44 cellular contexts compared by ENCODE assay signal in genomic region chr19:54525636-54526035, GRCh38. TPM values are rescaled to one million over a fixed set of nuclear protein-coding genes. Genes with fewer than 3 reads are reported as not detected.
"Had no signal": no experiment of that assay in that cellular context is flagged by ENCODE, and none has a peak within 500 bp of the region (broad histone marks: within the 10 kb centered on the region; RNA-seq: fewer than 3 reads in every experiment).

No MANE protein-coding gene starts in this region.

- H3K4me3 Mint-ChIP-seq: activated naive CD4-positive, alpha-beta T cell treated with anti-CD3 and anti-CD28 coated beads for 36 hours; activated naive CD4-positive, alpha-beta T cell treated with anti-CD3 and anti-CD28 coated beads, Interleukin-2, amount 10 ng/mL, durations not matched to agents 7 days and 5 days; activated naive CD4-positive, alpha-beta T cell treated with anti-CD3 and anti-CD28 coated beads, Interleukin-2, amount 50 U/mL, for 24 hours; activated naive CD8-positive, alpha-beta T cell; activated naive CD8-positive, alpha-beta T cell treated with anti-CD3 and anti-CD28 coated beads for 36 hours; activated naive CD8-positive, alpha-beta T cell treated with anti-CD3 and anti-CD28 coated beads, Interleukin-2, amount 10 ng/mL, durations not matched to agents 7 days and 5 days; activated naive CD8-positive, alpha-beta T cell treated with anti-CD3 and anti-CD28 coated beads, Interleukin-2, amount 50 U/mL, for 24 hours; activated T-cell treated with anti-CD3 and anti-CD28 coated beads, Interleukin-2, amount 50 U/mL, for 24 hours; activated T-cell treated with anti-CD3 and anti-CD28 coated beads, Interleukin-2, amount 50 U/mL, for 4 hours; activated T-cell treated with anti-CD3 and anti-CD28 coated beads, Interleukin-2, amount 50 U/mL, for 72 hours; activated T-helper 1 cell treated with anti-CD3 and anti-CD28 coated beads, Interleukin-12 subunit alpha, Interleukin-12 subunit beta, Interleukin-2, Interleukin-4 antibody, amounts not matched to agents 30 ng/mL and 10 ng/mL and 1 ng/mL, durations not matched to agents 14 hours and 24 hours and 36 hours; activated T-helper 17 cell treated with anti-CD3 and anti-CD28 coated beads, Interleukin-2, amount 50 U/mL, for 72 hours; brain; central memory CD8-positive, alpha-beta T cell had no signal

- FAIRE-seq: astrocyte had no signal

- H3K36me3 ChIP-seq: adrenal gland, ascending aorta, brain microvascular endothelial cell, breast epithelium, cardiac muscle cell had no signal

- H3K9me3 Mint-ChIP-seq: activated naive CD4-positive, alpha-beta T cell treated with anti-CD3 and anti-CD28 coated beads, Interleukin-2, amount 50 U/mL, for 24 hours; activated T-cell treated with anti-CD3 and anti-CD28 coated beads, Interleukin-2, amount 50 U/mL, for 4 hours; activated T-helper 17 cell treated with anti-CD3 and anti-CD28 coated beads, Interleukin-2, amount 50 U/mL, for 72 hours; central memory CD8-positive, alpha-beta T cell had no signal

- DNase-seq: activated effector memory CD4-positive, alpha-beta T cell treated with anti-CD3 and anti-CD28 coated beads, Interleukin-2, amount 50 U/mL, for 16 hours; activated effector memory CD4-positive, alpha-beta T cell treated with Interleukin-2 at 50 U/mL for 16 hours; activated gamma-delta T cell; activated gamma-delta T cell treated with Interleukin-2 at 50 U/mL for 16 hours; activated naive CD4-positive, alpha-beta T cell; activated naive CD4-positive, alpha-beta T cell treated with anti-CD3 and anti-CD28 coated beads for 36 hours; activated naive CD4-positive, alpha-beta T cell treated with anti-CD3 and anti-CD28 coated beads, Interleukin-2, amount 10 ng/mL, durations not matched to agents 7 days and 5 days; activated naive CD4-positive, alpha-beta T cell treated with anti-CD3 and anti-CD28 coated beads, Interleukin-2, amount 50 U/mL, for 16 hours; activated naive CD4-positive, alpha-beta T cell treated with Interleukin-2 at 50 U/mL for 16 hours; activated naive CD8-positive, alpha-beta T cell treated with anti-CD3 and anti-CD28 coated beads for 36 hours; activated naive CD8-positive, alpha-beta T cell treated with anti-CD3 and anti-CD28 coated beads, Interleukin-2, amount 10 ng/mL, durations not matched to agents 7 days and 5 days; activated naive CD8-positive, alpha-beta T cell treated with anti-CD3 and anti-CD28 coated beads, Interleukin-2, amount 50 U/mL, for 24 hours; activated T-cell treated with anti-CD3 and anti-CD28 coated beads, Interleukin-2, amount 50 U/mL, for 1 hour; activated T-cell treated with anti-CD3 and anti-CD28 coated beads, Interleukin-2, amount 50 U/mL, for 24 hours; activated T-cell treated with anti-CD3 and anti-CD28 coated beads, Interleukin-2, amount 50 U/mL, for 4 hours; activated T-cell treated with anti-CD3 and anti-CD28 coated beads, Interleukin-2, amount 50 U/mL, for 48 hours; activated T-cell treated with anti-CD3 and anti-CD28 coated beads, Interleukin-2, amount 50 U/mL, for 72 hours; adrenal gland; amniotic stem cell; amygdala; anterior cingulate cortex; aorta; body of pancreas; brain microvascular endothelial cell; caudate nucleus; central memory CD4-positive, alpha-beta T cell; cerebellar nuclear complex had no signal

- H3K9me3 ChIP-seq: adrenal gland, ascending aorta, body of pancreas, breast epithelium had no signal

- ATAC-seq: activated naive CD4-positive, alpha-beta T cell treated with anti-CD3 and anti-CD28 coated beads, Interleukin-2, amount 50 U/mL, for 72 hours; activated naive CD8-positive, alpha-beta T cell treated with anti-CD3 and anti-CD28 coated beads, Interleukin-2, amount 50 U/mL, for 24 hours; activated T-cell treated with anti-CD3 and anti-CD28 coated beads, Interleukin-2, amount 50 U/mL, for 4 hours; activated T-cell treated with anti-CD3 and anti-CD28 coated beads, Interleukin-2, amount 50 U/mL, for 72 hours; activated T-helper 17 cell treated with anti-CD3 and anti-CD28 coated beads, Interleukin-2, amount 50 U/mL, for 72 hours; body of pancreas had no signal

- H3K4me3 ChIP-seq: adrenal gland, ascending aorta, body of pancreas, breast epithelium, cardiac muscle cell had no signal

- H3K4me1 ChIP-seq: adrenal gland, ascending aorta, body of pancreas, breast epithelium had no signal

- H3K27ac ChIP-seq: adrenal gland, ascending aorta, body of pancreas, brain microvascular endothelial cell, breast epithelium, cardiac muscle cell had no signal

- H3K27ac Mint-ChIP-seq: activated naive CD4-positive, alpha-beta T cell treated with anti-CD3 and anti-CD28 coated beads for 36 hours; activated naive CD4-positive, alpha-beta T cell treated with anti-CD3 and anti-CD28 coated beads, Interleukin-2, amount 10 ng/mL, durations not matched to agents 7 days and 5 days; activated naive CD4-positive, alpha-beta T cell treated with anti-CD3 and anti-CD28 coated beads, Interleukin-2, amount 50 U/mL, for 24 hours; activated naive CD4-positive, alpha-beta T cell treated with anti-CD3 and anti-CD28 coated beads, Interleukin-2, amount 50 U/mL, for 72 hours; activated naive CD8-positive, alpha-beta T cell; activated naive CD8-positive, alpha-beta T cell treated with anti-CD3 and anti-CD28 coated beads for 36 hours; activated naive CD8-positive, alpha-beta T cell treated with anti-CD3 and anti-CD28 coated beads, Interleukin-2, amount 10 ng/mL, durations not matched to agents 7 days and 5 days; activated naive CD8-positive, alpha-beta T cell treated with anti-CD3 and anti-CD28 coated beads, Interleukin-2, amount 50 U/mL, for 24 hours; activated T-cell treated with anti-CD3 and anti-CD28 coated beads, Interleukin-2, amount 50 U/mL, for 24 hours; activated T-cell treated with anti-CD3 and anti-CD28 coated beads, Interleukin-2, amount 50 U/mL, for 72 hours; activated T-helper 1 cell treated with anti-CD3 and anti-CD28 coated beads, Interleukin-12 subunit alpha, Interleukin-12 subunit beta, Interleukin-2, Interleukin-4 antibody, amounts not matched to agents 30 ng/mL and 10 ng/mL and 1 ng/mL, durations not matched to agents 14 hours and 24 hours and 36 hours; activated T-helper 17 cell treated with anti-CD3 and anti-CD28 coated beads, Interleukin-2, amount 50 U/mL, for 72 hours; activated T-helper 2 cell treated with anti-CD3 and anti-CD28 coated beads, Interferon-gamma antibody, Interleukin-2, Interleukin-4, amounts not matched to agents 10 μg/mL and 5 μg/mL and 100 μg/mL, durations not matched to agents 14 hours and 24 hours and 36 hours; brain had no signal

- H3K4me1 Mint-ChIP-seq: brain had no signal

- H3K36me3 Mint-ChIP-seq: activated naive CD8-positive, alpha-beta T cell; activated naive CD8-positive, alpha-beta T cell treated with anti-CD3 and anti-CD28 coated beads for 36 hours; activated naive CD8-positive, alpha-beta T cell treated with anti-CD3 and anti-CD28 coated beads, Interleukin-2, amount 10 ng/mL, durations not matched to agents 7 days and 5 days; brain had no signal

- H3K27me3 ChIP-seq: ascending aorta, brain microvascular endothelial cell, cardiac muscle cell had no signal

RNA-seq across cellular contexts. Expression of gene LAIR2, which starts 23.0 kb away (rescaled TPM):
- total RNA-seq: ascending aorta, astrocyte, body of pancreas, breast epithelium, bronchial epithelial cell, cardiac muscle cell, cardiac septum, cerebellum, chondrocyte had no signal
- polyA plus RNA-seq: adipose tissue, adrenal gland, aorta, cardiac muscle cell had no signal

RNA-seq across cellular contexts. Expression of gene LILRA2, which starts 48.0 kb away (rescaled TPM):
- total RNA-seq: activated naive CD4-positive, alpha-beta T cell treated with anti-CD3 and anti-CD28 coated beads for 36 hours; activated naive CD4-positive, alpha-beta T cell treated with anti-CD3 and anti-CD28 coated beads, Interleukin-2, amount 50 U/mL, for 72 hours; activated naive CD8-positive, alpha-beta T cell treated with anti-CD3 and anti-CD28 coated beads for 36 hours; activated T-cell treated with anti-CD3 and anti-CD28 coated beads, Interleukin-2, amount 50 U/mL, for 4 hours; activated T-cell treated with anti-CD3 and anti-CD28 coated beads, Interleukin-2, amount 50 U/mL, for 72 hours; activated T-helper 1 cell treated with anti-CD3 and anti-CD28 coated beads, Interleukin-12 subunit alpha, Interleukin-12 subunit beta, Interleukin-2, Interleukin-4 antibody, amounts not matched to agents 30 ng/mL and 10 ng/mL and 1 ng/mL, durations not matched to agents 14 hours and 24 hours and 36 hours; activated T-helper 17 cell treated with anti-CD3 and anti-CD28 coated beads, Interleukin-2, amount 50 U/mL, for 72 hours; activated T-helper 2 cell treated with anti-CD3 and anti-CD28 coated beads, Interferon-gamma antibody, Interleukin-2, Interleukin-4, amounts not matched to agents 10 μg/mL and 5 μg/mL and 100 μg/mL, durations not matched to agents 14 hours and 24 hours and 36 hours; ascending aorta; astrocyte; bronchial epithelial cell; cardiac muscle cell; chondrocyte had no signal
- polyA plus RNA-seq: cardiac muscle cell had no signal

RNA-seq across cellular contexts. Expression of gene CDC42EP5, which starts 52.5 kb away (rescaled TPM):
- total RNA-seq: activated naive CD4-positive, alpha-beta T cell treated with anti-CD3 and anti-CD28 coated beads for 36 hours; activated naive CD4-positive, alpha-beta T cell treated with anti-CD3 and anti-CD28 coated beads, Interleukin-2, amount 50 U/mL, for 72 hours; activated naive CD8-positive, alpha-beta T cell treated with anti-CD3 and anti-CD28 coated beads, Interleukin-2, amount 10 ng/mL, durations not matched to agents 7 days and 5 days; activated T-helper 1 cell treated with anti-CD3 and anti-CD28 coated beads, Interleukin-12 subunit alpha, Interleukin-12 subunit beta, Interleukin-2, Interleukin-4 antibody, amounts not matched to agents 30 ng/mL and 10 ng/mL and 1 ng/mL, durations not matched to agents 14 hours and 24 hours and 36 hours; activated T-helper 17 cell treated with anti-CD3 and anti-CD28 coated beads, Interleukin-2, amount 50 U/mL, for 72 hours had no signal
